Comparison of ENCODE assay signal across 1 cellular context in the genomic region with DNA sequence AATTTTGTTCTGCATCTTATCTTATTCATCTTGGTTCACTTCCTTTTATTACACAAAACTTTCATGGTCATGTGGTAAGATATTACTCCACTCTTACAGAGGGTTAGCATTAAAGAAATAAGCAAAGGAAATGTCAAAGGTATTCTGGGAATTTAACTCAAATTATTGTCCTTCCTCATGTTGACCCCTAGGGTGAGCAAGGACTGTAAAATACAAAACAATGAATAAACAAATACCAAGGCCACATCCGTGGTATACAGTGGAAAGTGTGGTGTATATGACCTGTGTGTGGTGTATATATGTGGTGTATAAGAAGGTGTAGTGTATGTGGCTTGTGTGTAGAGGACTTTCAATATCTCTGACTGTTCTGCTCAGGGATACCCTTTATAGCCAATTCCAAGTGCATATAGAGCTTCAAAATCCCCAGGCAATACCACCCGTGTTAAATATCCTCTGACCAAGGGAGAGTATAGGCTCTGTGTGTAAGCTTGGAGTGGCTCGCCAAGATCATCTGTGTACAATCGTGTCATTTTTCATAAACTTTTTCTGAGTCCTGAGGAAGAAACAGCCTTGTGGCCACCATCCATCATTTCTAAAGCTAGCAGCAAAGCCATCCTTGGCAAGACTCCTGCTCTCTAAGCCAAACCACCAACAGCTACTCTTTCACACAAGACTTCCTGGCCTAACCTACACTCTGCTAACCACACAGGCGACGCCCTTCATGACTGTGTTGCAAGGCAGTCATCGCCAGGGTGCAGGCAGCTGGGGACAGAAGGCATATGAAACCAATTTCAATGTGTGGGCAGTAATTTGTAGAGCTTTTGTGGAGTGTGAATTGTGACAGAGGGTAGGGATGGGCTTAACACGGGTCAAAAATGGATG.
TF ChIP-seq lines count a peak whose summit lies in the region.

No MANE protein-coding gene starts in this region.

TF ChIP-seq in GM23338, 12 proteins besides CTCF, POLR2A, EP300 and RAD21 (continued from another document):
- TF ChIP-seq, protein P1, sequence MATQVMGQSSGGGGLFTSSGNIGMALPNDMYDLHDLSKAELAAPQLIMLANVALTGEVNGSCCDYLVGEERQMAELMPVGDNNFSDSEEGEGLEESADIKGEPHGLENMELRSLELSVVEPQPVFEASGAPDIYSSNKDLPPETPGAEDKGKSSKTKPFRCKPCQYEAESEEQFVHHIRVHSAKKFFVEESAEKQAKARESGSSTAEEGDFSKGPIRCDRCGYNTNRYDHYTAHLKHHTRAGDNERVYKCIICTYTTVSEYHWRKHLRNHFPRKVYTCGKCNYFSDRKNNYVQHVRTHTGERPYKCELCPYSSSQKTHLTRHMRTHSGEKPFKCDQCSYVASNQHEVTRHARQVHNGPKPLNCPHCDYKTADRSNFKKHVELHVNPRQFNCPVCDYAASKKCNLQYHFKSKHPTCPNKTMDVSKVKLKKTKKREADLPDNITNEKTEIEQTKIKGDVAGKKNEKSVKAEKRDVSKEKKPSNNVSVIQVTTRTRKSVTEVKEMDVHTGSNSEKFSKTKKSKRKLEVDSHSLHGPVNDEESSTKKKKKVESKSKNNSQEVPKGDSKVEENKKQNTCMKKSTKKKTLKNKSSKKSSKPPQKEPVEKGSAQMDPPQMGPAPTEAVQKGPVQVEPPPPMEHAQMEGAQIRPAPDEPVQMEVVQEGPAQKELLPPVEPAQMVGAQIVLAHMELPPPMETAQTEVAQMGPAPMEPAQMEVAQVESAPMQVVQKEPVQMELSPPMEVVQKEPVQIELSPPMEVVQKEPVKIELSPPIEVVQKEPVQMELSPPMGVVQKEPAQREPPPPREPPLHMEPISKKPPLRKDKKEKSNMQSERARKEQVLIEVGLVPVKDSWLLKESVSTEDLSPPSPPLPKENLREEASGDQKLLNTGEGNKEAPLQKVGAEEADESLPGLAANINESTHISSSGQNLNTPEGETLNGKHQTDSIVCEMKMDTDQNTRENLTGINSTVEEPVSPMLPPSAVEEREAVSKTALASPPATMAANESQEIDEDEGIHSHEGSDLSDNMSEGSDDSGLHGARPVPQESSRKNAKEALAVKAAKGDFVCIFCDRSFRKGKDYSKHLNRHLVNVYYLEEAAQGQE (IDR thresholded peaks at IDR 0.05; ENCODE audit: unreplicated experiment), result no peak
- no peak for TF ChIP-seq EZH2phosphoT487 (IDR thresholded peaks at IDR 0.05; ENCODE audit: unreplicated experiment)
- TF ChIP-seq, protein P2, sequence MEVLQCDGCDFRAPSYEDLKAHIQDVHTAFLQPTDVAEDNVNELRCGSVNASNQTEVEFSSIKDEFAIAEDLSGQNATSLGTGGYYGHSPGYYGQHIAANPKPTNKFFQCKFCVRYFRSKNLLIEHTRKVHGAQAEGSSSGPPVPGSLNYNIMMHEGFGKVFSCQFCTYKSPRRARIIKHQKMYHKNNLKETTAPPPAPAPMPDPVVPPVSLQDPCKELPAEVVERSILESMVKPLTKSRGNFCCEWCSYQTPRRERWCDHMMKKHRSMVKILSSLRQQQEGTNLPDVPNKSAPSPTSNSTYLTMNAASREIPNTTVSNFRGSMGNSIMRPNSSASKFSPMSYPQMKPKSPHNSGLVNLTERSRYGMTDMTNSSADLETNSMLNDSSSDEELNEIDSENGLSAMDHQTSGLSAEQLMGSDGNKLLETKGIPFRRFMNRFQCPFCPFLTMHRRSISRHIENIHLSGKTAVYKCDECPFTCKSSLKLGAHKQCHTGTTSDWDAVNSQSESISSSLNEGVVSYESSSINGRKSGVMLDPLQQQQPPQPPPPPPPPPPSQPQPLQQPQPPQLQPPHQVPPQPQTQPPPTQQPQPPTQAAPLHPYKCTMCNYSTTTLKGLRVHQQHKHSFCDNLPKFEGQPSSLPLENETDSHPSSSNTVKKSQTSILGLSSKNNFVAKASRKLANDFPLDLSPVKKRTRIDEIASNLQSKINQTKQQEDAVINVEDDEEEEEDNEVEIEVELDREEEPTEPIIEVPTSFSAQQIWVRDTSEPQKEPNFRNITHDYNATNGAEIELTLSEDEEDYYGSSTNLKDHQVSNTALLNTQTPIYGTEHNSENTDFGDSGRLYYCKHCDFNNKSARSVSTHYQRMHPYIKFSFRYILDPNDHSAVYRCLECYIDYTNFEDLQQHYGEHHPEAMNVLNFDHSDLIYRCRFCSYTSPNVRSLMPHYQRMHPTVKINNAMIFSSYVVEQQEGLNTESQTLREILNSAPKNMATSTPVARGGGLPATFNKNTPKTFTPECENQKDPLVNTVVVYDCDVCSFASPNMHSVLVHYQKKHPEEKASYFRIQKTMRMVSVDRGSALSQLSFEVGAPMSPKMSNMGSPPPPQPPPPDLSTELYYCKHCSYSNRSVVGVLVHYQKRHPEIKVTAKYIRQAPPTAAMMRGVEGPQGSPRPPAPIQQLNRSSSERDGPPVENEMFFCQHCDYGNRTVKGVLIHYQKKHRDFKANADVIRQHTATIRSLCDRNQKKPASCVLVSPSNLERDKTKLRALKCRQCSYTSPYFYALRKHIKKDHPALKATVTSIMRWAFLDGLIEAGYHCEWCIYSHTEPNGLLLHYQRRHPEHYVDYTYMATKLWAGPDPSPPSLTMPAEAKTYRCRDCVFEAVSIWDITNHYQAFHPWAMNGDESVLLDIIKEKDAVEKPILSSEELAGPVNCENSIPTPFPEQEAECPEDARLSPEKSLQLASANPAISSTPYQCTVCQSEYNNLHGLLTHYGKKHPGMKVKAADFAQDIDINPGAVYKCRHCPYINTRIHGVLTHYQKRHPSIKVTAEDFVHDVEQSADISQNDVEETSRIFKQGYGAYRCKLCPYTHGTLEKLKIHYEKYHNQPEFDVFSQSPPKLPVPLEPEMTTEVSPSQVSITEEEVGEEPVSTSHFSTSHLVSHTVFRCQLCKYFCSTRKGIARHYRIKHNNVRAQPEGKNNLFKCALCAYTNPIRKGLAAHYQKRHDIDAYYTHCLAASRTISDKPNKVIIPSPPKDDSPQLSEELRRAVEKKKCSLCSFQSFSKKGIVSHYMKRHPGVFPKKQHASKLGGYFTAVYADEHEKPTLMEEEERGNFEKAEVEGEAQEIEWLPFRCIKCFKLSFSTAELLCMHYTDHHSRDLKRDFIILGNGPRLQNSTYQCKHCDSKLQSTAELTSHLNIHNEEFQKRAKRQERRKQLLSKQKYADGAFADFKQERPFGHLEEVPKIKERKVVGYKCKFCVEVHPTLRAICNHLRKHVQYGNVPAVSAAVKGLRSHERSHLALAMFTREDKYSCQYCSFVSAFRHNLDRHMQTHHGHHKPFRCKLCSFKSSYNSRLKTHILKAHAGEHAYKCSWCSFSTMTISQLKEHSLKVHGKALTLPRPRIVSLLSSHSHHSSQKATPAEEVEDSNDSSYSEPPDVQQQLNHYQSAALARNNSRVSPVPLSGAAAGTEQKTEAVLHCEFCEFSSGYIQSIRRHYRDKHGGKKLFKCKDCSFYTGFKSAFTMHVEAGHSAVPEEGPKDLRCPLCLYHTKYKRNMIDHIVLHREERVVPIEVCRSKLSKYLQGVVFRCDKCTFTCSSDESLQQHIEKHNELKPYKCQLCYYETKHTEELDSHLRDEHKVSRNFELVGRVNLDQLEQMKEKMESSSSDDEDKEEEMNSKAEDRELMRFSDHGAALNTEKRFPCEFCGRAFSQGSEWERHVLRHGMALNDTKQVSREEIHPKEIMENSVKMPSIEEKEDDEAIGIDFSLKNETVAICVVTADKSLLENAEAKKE (CRISPR knock-in tag; IDR thresholded peaks at IDR 0.05), result no peak
- TF ChIP-seq, protein P3, sequence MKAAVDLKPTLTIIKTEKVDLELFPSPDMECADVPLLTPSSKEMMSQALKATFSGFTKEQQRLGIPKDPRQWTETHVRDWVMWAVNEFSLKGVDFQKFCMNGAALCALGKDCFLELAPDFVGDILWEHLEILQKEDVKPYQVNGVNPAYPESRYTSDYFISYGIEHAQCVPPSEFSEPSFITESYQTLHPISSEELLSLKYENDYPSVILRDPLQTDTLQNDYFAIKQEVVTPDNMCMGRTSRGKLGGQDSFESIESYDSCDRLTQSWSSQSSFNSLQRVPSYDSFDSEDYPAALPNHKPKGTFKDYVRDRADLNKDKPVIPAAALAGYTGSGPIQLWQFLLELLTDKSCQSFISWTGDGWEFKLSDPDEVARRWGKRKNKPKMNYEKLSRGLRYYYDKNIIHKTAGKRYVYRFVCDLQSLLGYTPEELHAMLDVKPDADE (IDR thresholded peaks at IDR 0.05), result no peak
- TF ChIP-seq STAT1 (IDR thresholded peaks at IDR 0.05; ENCODE audit: unreplicated experiment), result no peak
